ENCODE assay signal across 28 cellular contexts in genomic region chr7:49803812-49804211, GRCh38. TPM values are rescaled to one million over a fixed set of nuclear protein-coding genes. Genes with fewer than 3 reads are reported as not detected.
DNase-seq lines count a peak whose midpoint lies in the region; ATAC-seq and TF ChIP-seq lines count a peak whose summit lies in the region.
"Had no signal": no experiment of that assay in that cellular context is flagged by ENCODE, and none has a peak within 500 bp of the region (broad histone marks: within the 10 kb centered on the region; RNA-seq: fewer than 3 reads in every experiment).

No MANE protein-coding gene starts in this region.

- H3K36me3 ChIP-seq in left ventricle myocardium inferior (peaks cover 10% of the 10 kb centered on the region), neural progenitor cell (no peaks in the 10 kb centered on the region)
- H3K36me3 ChIP-seq: BE2C, BLaER1 had no signal

- no peak overlapping the region for H3K4me2 ChIP-seq in neural progenitor cell
- H3K4me2 ChIP-seq: BLaER1 had no signal

- H4K20me1 ChIP-seq in neural progenitor cell (ENCODE audit: low read depth) = no peaks in the 10 kb centered on the region
- H4K20me1 ChIP-seq: BLaER1 had no signal

- no peak overlapping the region for H3K4me3 Mint-ChIP-seq in glutamatergic neuron (ENCODE audit: unreplicated experiment)
- peak overlapping the region; percentile 35 for H3K4me3 Mint-ChIP-seq in neural progenitor cell
- no peak overlapping the region for H3K4me3 Mint-ChIP-seq in activated CD4-positive, alpha-beta T cell treated with anti-CD3 and anti-CD28 coated beads, Interleukin-2, amount 10 ng/mL, durations not matched to agents 7 days and 5 days
- H3K4me3 Mint-ChIP-seq: CD14-positive monocyte; CD4-positive, alpha-beta memory T cell; CD4-positive, CD25-positive, alpha-beta regulatory T cell; CD8-positive, alpha-beta memory T cell had no signal

- H3K9me3 ChIP-seq in left ventricle myocardium inferior (replicated peaks) (no peaks in the 10 kb centered on the region), neural progenitor cell (ENCODE audit: low read depth) (no peaks in the 10 kb centered on the region)
- H3K9me3 ChIP-seq: BE2C, BLaER1 had no signal

- no peaks in the 10 kb centered on the region for H3K36me3 Mint-ChIP-seq in glutamatergic neuron (ENCODE audit: unreplicated experiment)
- no peaks in the 10 kb centered on the region for H3K36me3 Mint-ChIP-seq in neural progenitor cell
- no peaks in the 10 kb centered on the region for H3K36me3 Mint-ChIP-seq in activated CD4-positive, alpha-beta T cell treated with anti-CD3 and anti-CD28 coated beads, Interleukin-2, amount 10 ng/mL, durations not matched to agents 7 days and 5 days (ENCODE audit: low read depth)
- H3K36me3 Mint-ChIP-seq: CD14-positive monocyte; CD4-positive, alpha-beta memory T cell; CD4-positive, CD25-positive, alpha-beta regulatory T cell; CD8-positive, alpha-beta memory T cell had no signal

- intact Hi-C loops in Right ventricle myocardium superior (cut with DNase I) = no loop called here
- intact Hi-C loops in left cardiac atrium (cut with DNase I) = no loop called here
- intact Hi-C loops in left ventricle myocardium inferior (cut with micrococcal nuclease) = no loop called here

- H3K9me3 Mint-ChIP-seq in glutamatergic neuron (ENCODE audit: unreplicated experiment) = peaks cover 4% of the 10 kb centered on the region
- H3K9me3 Mint-ChIP-seq in neural progenitor cell = peaks cover 5% of the 10 kb centered on the region
- no peaks in the 10 kb centered on the region for H3K9me3 Mint-ChIP-seq in activated CD4-positive, alpha-beta T cell treated with anti-CD3 and anti-CD28 coated beads, Interleukin-2, amount 10 ng/mL, durations not matched to agents 7 days and 5 days

- CTCF ChIA-PET in activated CD4-positive, alpha-beta T cell treated with anti-CD3 and anti-CD28 coated beads, Interleukin-2, amount 10 ng/mL, durations not matched to agents 7 days and 5 days (lab: Charles Lee) = no interaction called here

- peak overlapping the region; percentile 54 for H3K27ac ChIP-seq in left ventricle myocardium inferior (replicated peaks)
- no peak overlapping the region for H3K27ac ChIP-seq in neural progenitor cell
- H3K27ac ChIP-seq: BLaER1 had no signal

- peaks cover 12% of the 10 kb centered on the region for H3K4me1 Mint-ChIP-seq in glutamatergic neuron (ENCODE audit: low read depth, unreplicated experiment)
- H3K4me1 Mint-ChIP-seq in neural progenitor cell = peaks cover 15% of the 10 kb centered on the region
- no peaks in the 10 kb centered on the region for H3K4me1 Mint-ChIP-seq in activated CD4-positive, alpha-beta T cell treated with anti-CD3 and anti-CD28 coated beads, Interleukin-2, amount 10 ng/mL, durations not matched to agents 7 days and 5 days
- H3K4me1 Mint-ChIP-seq: CD14-positive monocyte; CD4-positive, alpha-beta memory T cell; CD4-positive, CD25-positive, alpha-beta regulatory T cell; CD8-positive, alpha-beta memory T cell had no signal

- DNase-seq in Right ventricle myocardium superior (no peak), left cardiac atrium (no peak), glutamatergic neuron (no peak), left ventricle myocardium inferior (no peak), neural progenitor cell (ENCODE audit: low spot score) (no peak), NCI-H524 (lab: John Stamatoyannopoulos, UW) (no peak)
- DNase-seq in activated T-cell treated with anti-CD3 and anti-CD28 coated beads, Interleukin-2, amount 50 U/mL, for 48 hours = no peak
- DNase-seq in activated CD4-positive, alpha-beta T cell treated with anti-CD3 and anti-CD28 coated beads, Interleukin-2, amount 10 ng/mL, durations not matched to agents 7 days and 5 days = no peak
- DNase-seq: 8988T; ACHN; BE2C; C1 segment of cervical spinal cord; CD4-positive, alpha-beta memory T cell; CD4-positive, CD25-positive, alpha-beta regulatory T cell; CD8-positive, alpha-beta memory T cell; COR-L47; DMS 273 treated with DMSO at 0.1 percent for 48 hours; DMS153; DMS53; DMS79; DND-41; EL; GF-D8 had no signal

- H3K4me1 ChIP-seq in left ventricle myocardium inferior (peaks cover 17% of the 10 kb centered on the region), neural progenitor cell (no peaks in the 10 kb centered on the region)
- H3K4me1 ChIP-seq: BE2C, BLaER1 had no signal

- no peak overlapping the region for H2AFZ ChIP-seq in neural progenitor cell (replicated peaks)

- ATAC-seq in Right ventricle myocardium superior (ENCODE audit: poor library complexity) (peak; percentile 78), left cardiac atrium (no peak)

- H3F3A ChIP-seq in neural progenitor cell (ENCODE audit: low read depth) = no peaks in the 10 kb centered on the region

- H3K27ac Mint-ChIP-seq in glutamatergic neuron (ENCODE audit: unreplicated experiment) (peak overlapping the region; percentile 10), neural progenitor cell (no peak overlapping the region)
- no peak overlapping the region for H3K27ac Mint-ChIP-seq in activated CD4-positive, alpha-beta T cell treated with anti-CD3 and anti-CD28 coated beads, Interleukin-2, amount 10 ng/mL, durations not matched to agents 7 days and 5 days
- H3K27ac Mint-ChIP-seq: CD14-positive monocyte; CD4-positive, alpha-beta memory T cell; CD4-positive, CD25-positive, alpha-beta regulatory T cell had no signal

- H3K79me2 ChIP-seq in neural progenitor cell (ENCODE audit: low read depth) = no peaks in the 10 kb centered on the region

- H3K27me3 ChIP-seq in left ventricle myocardium inferior (ENCODE audit: low read depth) = no peaks in the 10 kb centered on the region
- no peaks in the 10 kb centered on the region for H3K27me3 ChIP-seq in neural progenitor cell
- H3K27me3 ChIP-seq: BE2C, BLaER1 had no signal

- H3K9ac ChIP-seq in neural progenitor cell = no peak overlapping the region
- H3K9ac ChIP-seq: BLaER1 had no signal

- no peak overlapping the region for H3K4me3 ChIP-seq in left ventricle myocardium inferior
- no peak overlapping the region for H3K4me3 ChIP-seq in neural progenitor cell
- H3K4me3 ChIP-seq: BLaER1 had no signal

- TF ChIP-seq CTCF in glutamatergic neuron (IDR thresholded peaks at IDR 0.05; ENCODE audit: partially characterized antibody, unreplicated experiment) (no peak), left ventricle myocardium inferior (IDR thresholded peaks at IDR 0.05; ENCODE audit: borderline replicate concordance) (no peak), neural progenitor cell (IDR thresholded peaks at IDR 0.05) (no peak)

- H3K27me3 Mint-ChIP-seq in glutamatergic neuron (ENCODE audit: unreplicated experiment) = peaks cover 4% of the 10 kb centered on the region
- H3K27me3 Mint-ChIP-seq in neural progenitor cell (ENCODE audit: insufficient read depth, low read depth) = peaks cover 4% of the 10 kb centered on the region
- H3K27me3 Mint-ChIP-seq in activated CD4-positive, alpha-beta T cell treated with anti-CD3 and anti-CD28 coated beads, Interleukin-2, amount 10 ng/mL, durations not matched to agents 7 days and 5 days = peaks cover 3% of the 10 kb centered on the region
- H3K27me3 Mint-ChIP-seq: CD4-positive, CD25-positive, alpha-beta regulatory T cell had no signal

- POLR2A ChIA-PET in activated CD4-positive, alpha-beta T cell treated with anti-CD3 and anti-CD28 coated beads, Interleukin-2, amount 10 ng/mL, durations not matched to agents 7 days and 5 days (lab: Charles Lee) = no interaction called here

RNA-seq across cellular contexts. Expression of gene VWC2, which starts 30.4 kb away (rescaled TPM):
- total RNA-seq in Right ventricle myocardium superior (7.7 TPM), left cardiac atrium (1 to 10 TPM; 3.0 to 5.9 TPM), glutamatergic neuron (ENCODE audit: unreplicated experiment) (1.2 TPM), left ventricle myocardium inferior (7.9 TPM), neural progenitor cell (ENCODE audit: low replicate concordance) (0.03 TPM in 1 of 2 replicates, not detected in the other)
- total RNA-seq in activated CD4-positive, alpha-beta T cell treated with anti-CD3 and anti-CD28 coated beads, Interleukin-2, amount 10 ng/mL, durations not matched to agents 7 days and 5 days = not detected
- total RNA-seq: A673; CD4-positive, alpha-beta memory T cell; CD4-positive, CD25-positive, alpha-beta regulatory T cell; CD8-positive, alpha-beta memory T cell; Daoy; G401 had no signal
